ENCODE assay signal across 8 cellular contexts in the genomic region with DNA sequence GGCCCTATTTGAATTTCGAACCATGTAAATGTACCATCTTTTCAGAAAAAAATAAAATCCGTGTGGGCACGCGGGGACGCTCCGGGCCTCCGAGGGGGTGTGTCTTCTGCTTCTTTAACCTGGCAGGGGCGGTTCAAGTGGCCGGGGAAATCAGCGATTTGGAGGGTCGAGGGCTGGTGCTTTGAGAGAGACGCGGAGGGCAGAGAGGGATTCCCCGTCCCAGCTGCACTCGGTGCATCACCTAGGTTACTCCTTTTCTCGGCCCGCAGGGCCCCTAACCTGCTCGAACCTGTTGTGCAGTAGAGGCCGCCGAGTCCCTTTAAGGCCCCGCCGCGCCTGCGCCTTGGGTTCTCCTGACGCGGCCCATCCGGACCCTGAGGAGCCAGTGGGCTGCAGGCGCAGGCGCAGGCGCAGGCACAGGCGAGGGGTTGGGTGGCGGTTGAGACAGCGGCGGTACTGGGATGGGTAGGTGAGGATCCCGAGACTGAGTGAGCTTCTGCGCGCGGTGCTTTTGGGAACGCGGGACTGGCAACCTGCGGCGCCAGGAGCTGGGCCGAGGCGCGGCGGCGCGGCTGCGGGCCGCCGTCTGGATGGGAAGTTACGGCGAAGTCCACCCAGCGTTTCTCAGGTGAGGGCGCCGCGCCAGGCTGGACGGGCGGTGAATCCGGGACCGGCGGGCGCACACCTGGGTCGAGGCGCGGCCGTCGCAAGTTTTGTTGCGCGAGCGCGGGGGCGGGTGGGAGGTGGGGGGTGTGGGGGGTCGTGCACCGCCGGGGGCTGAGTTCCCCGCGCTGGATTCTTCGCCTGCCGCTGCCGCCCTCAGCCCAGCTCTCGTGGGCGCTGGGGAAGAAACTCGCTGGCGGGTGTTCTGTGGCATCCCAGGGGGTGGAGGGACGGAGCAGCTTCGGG. TPM values are rescaled to one million over a fixed set of nuclear protein-coding genes. Genes with fewer than 3 reads are reported as not detected.
DNase-seq lines count a peak whose midpoint lies in the region; ATAC-seq and TF ChIP-seq lines count a peak whose summit lies in the region.

A gene with protein sequence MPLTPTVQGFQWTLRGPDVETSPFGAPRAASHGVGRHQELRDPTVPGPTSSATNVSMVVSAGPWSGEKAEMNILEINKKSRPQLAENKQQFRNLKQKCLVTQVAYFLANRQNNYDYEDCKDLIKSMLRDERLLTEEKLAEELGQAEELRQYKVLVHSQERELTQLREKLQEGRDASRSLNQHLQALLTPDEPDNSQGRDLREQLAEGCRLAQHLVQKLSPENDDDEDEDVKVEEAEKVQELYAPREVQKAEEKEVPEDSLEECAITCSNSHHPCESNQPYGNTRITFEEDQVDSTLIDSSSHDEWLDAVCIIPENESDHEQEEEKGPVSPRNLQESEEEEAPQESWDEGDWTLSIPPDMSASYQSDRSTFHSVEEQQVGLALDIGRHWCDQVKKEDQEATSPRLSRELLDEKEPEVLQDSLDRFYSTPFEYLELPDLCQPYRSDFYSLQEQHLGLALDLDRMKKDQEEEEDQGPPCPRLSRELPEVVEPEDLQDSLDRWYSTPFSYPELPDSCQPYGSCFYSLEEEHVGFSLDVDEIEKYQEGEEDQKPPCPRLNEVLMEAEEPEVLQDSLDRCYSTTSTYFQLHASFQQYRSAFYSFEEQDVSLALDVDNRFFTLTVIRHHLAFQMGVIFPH (plus strand): TSS at position 417 of the 909 bp plus-strand sequence. CDS start 4,950 bp downstream, outside the sequence.

- peak within 1 kb of the TSS; percentile 87 for H3K4me3 Mint-ChIP-seq in activated T-cell treated with anti-CD3 and anti-CD28 coated beads, Interleukin-2, amount 50 U/mL, for 24 hours

- CTCF ChIA-PET in PC-9 (lab: Charles Lee) = no interaction called here

- ATAC-seq in GM19438 (IDR thresholded peaks at IDR 0.05; ENCODE audit: low read depth, unreplicated experiment) (peak; percentile 93), esophagus mucosa (peak; percentile 97)

- no peak for TF ChIP-seq CTCF in PC-9 (conservative IDR thresholded peaks at IDR 0.05)

- H3K27ac Mint-ChIP-seq in activated T-cell treated with anti-CD3 and anti-CD28 coated beads, Interleukin-2, amount 50 U/mL, for 24 hours = peak within 1 kb of the TSS; percentile 88

- H3K9me3 ChIP-seq in PC-9 (ENCODE audit: insufficient read depth, low read depth) (no peaks in the 10 kb centered on the region), muscle layer of colon (ENCODE audit: low read length) (no peaks in the 10 kb centered on the region)

- no TSS peak for BruUV-seq in PC-9 (replicated peaks; lab: Mats Ljungman, UMichigan)

- no peaks in the 10 kb centered on the region for H4K20me1 ChIP-seq in PC-9 (ENCODE audit: insufficient read depth)

- no peaks in the 10 kb centered on the region for H3K27me3 ChIP-seq in PC-9 (ENCODE audit: insufficient read depth, low read depth)
- peaks cover 0 to 12% of the 10 kb centered on the region in 2 donors for H3K27me3 ChIP-seq in muscle layer of colon (ENCODE audit: control insufficient read depth in 1 of 2, insufficient read depth in 2 of 2, low read length in 2 of 2)

- peak within 1 kb of the TSS; percentile 57 for H3K4me3 ChIP-seq in PC-9
- H3K4me3 ChIP-seq in muscle layer of colon (ENCODE audit: low read depth in 1 of 2, low read length in 2 of 2) = peak within 1 kb of the TSS; percentile 71

- H3K27me3 Mint-ChIP-seq in activated T-cell treated with anti-CD3 and anti-CD28 coated beads, Interleukin-2, amount 50 U/mL, for 24 hours = peaks cover 19% of the 10 kb centered on the region

- H3K4me2 ChIP-seq in PC-9 = peak within 1 kb of the TSS; percentile 92

- H3K4me1 ChIP-seq in PC-9 (replicated peaks; ENCODE audit: insufficient read depth) (peaks cover 7% of the 10 kb centered on the region), muscle layer of colon (ENCODE audit: insufficient read depth, low read length) (peaks cover 6% of the 10 kb centered on the region)

- intact Hi-C loops in PC-9 (cut with micrococcal nuclease; ENCODE audit: unreplicated experiment) = no loop called here

- peak within 1 kb of the TSS; percentile 39 for H3K9ac ChIP-seq in muscle layer of colon (ENCODE audit: low read length)

- H2AFZ ChIP-seq in PC-9 = peak within 1 kb of the TSS; percentile 84

- no peaks in the 10 kb centered on the region for H3K9me3 Mint-ChIP-seq in activated T-cell treated with anti-CD3 and anti-CD28 coated beads, Interleukin-2, amount 50 U/mL, for 24 hours

- H3K9me2 ChIP-seq in PC-9 (ENCODE audit: insufficient read depth) = no peaks in the 10 kb centered on the region

- peak in 13 of 14 donors; percentile 34 to 93 (median 72) for DNase-seq in C1 segment of cervical spinal cord (lab: John Stamatoyannopoulos, UW)
- peak in 71 of 76 experiments; percentile 15 to 85 (median 64) for DNase-seq in HUDEP-2 (lab: John Stamatoyannopoulos, UW; ENCODE audit: unreplicated experiment in 76 of 76)
- DNase-seq in PC-9 = peak; percentile 80 to 93
- peak; percentile 91 for DNase-seq in activated T-cell treated with anti-CD3 and anti-CD28 coated beads, Interleukin-2, amount 50 U/mL, for 24 hours
- peak; percentile 90 for DNase-seq in stimulated activated CD8-positive, alpha-beta memory T cell treated with anti-CD3 and anti-CD28 coated beads, Interleukin-4, amount 100 ng/mL, for 48 hours

- POLR2A ChIA-PET in PC-9 (lab: Charles Lee; ENCODE audit: unreplicated experiment) = interaction anchor here (0.6 to 0.7 kb wide), 3 partner anchors 222 to 689 kb away, joined by 4 to 5 read pairs (median 4); no protein-coding TSS in a partner anchor

- peaks cover 3% of the 10 kb centered on the region for H3K36me3 Mint-ChIP-seq in activated T-cell treated with anti-CD3 and anti-CD28 coated beads, Interleukin-2, amount 50 U/mL, for 24 hours (ENCODE audit: low read depth)

- 0 out of 2 replicates have a peak, but pooled peaks cover 13% of the 10 kb centered on the region for H3K79me2 ChIP-seq in PC-9 (ENCODE audit: low read depth)

- H3K4me1 Mint-ChIP-seq in activated T-cell treated with anti-CD3 and anti-CD28 coated beads, Interleukin-2, amount 50 U/mL, for 24 hours (ENCODE audit: low read depth) = peaks cover 21% of the 10 kb centered on the region

- H3K36me3 ChIP-seq in PC-9 (ENCODE audit: low read depth) (no peaks in the 10 kb centered on the region), muscle layer of colon (ENCODE audit: insufficient read depth, low read length) (no peaks in the 10 kb centered on the region)

- no peaks in the 10 kb centered on the region for H3F3A ChIP-seq in PC-9 (ENCODE audit: insufficient read depth, low read depth)

- H3K27ac ChIP-seq in PC-9 = no peak within 1 kb of the TSS
- H3K27ac ChIP-seq in muscle layer of colon (ENCODE audit: low read depth, low read length) = peak within 1 kb of the TSS; percentile 68

RNA-seq across cellular contexts. Expression of the gene that starts here (rescaled TPM):
- 19.2 and 23.6 TPM in 2 replicates for total RNA-seq in PC-9 (2021)
- total RNA-seq in esophagus mucosa = 6.7 TPM
